In genomic region chr7:21763818-21764217, GRCh38 we compare ENCODE assay signal across 21 cellular contexts.
"Had no signal": no experiment of that assay in that cellular context is flagged by ENCODE, and none has a peak within 500 bp of the region (broad histone marks: within the 10 kb centered on the region; RNA-seq: fewer than 3 reads in every experiment).

No MANE protein-coding gene starts in this region.

- H3K4me3 Mint-ChIP-seq: nephron had no signal

- H3K36me3 ChIP-seq: esophagus muscularis mucosa, pancreas, tibial artery, upper lobe of left lung, uterus had no signal

- H3K4me3 ChIP-seq: esophagus muscularis mucosa, gastroesophageal sphincter, lung, pancreas, tibial artery, upper lobe of left lung, uterus had no signal

- H3K9me3 ChIP-seq: esophagus muscularis mucosa, gastroesophageal sphincter, pancreas, tibial artery, upper lobe of left lung, uterus had no signal

- H3K27me3 ChIP-seq: esophagus muscularis mucosa, gastroesophageal sphincter, pancreas, tibial artery, upper lobe of left lung, uterus had no signal

- H3K9me3 Mint-ChIP-seq: nephron had no signal

- H3K27ac ChIP-seq: epithelial cell of prostate, esophagus muscularis mucosa, gastroesophageal sphincter, pancreas, tibial artery, upper lobe of left lung, uterus had no signal

- H3K27ac Mint-ChIP-seq: nephron, progenitor cell of endocrine pancreas had no signal

- H3K4me1 ChIP-seq: esophagus muscularis mucosa, gastroesophageal sphincter, pancreas, tibial artery, upper lobe of left lung, uterus had no signal

- DNase-seq: effector memory CD4-positive, alpha-beta T cell; hippocampal formation; left colon; left ventricle myocardium superior; mesenchymal stem cell; midbrain; occipital lobe; pancreas; right cardiac atrium; small intestine; stimulated activated CD4-positive, alpha-beta T cell treated with anti-CD3 and anti-CD28 coated beads, Interleukin-12 subunit alpha, Interleukin-12 subunit beta, amount 100 ng/mL, for 4 hours; stimulated activated naive CD4-positive, alpha-beta T cell treated with Interleukin-2 at 50 U/mL for 16 hours; tibial artery; upper lobe of left lung; uterus had no signal

- ATAC-seq: gastroesophageal sphincter, left colon, left ventricle myocardium superior, pancreas, right cardiac atrium had no signal
